Comparison of ENCODE assay signal across 6 cellular contexts in genomic region chr9:136438548-136438908, GRCh38. TPM values are rescaled to one million over a fixed set of nuclear protein-coding genes. Genes with fewer than 3 reads are reported as not detected.
DNase-seq lines count a peak whose midpoint lies in the region; ATAC-seq and TF ChIP-seq lines count a peak whose summit lies in the region.

No MANE protein-coding gene starts in this region.

- H3K27ac ChIP-seq in foreskin keratinocyte (peak overlapping the region; percentile 76), suprapubic skin (no peak overlapping the region)

- H3K4me3 ChIP-seq in MG63 (peak overlapping the region; percentile 71), suprapubic skin (peak overlapping the region; percentile 95)

- H3K9me3 ChIP-seq in MG63 (no peaks in the 10 kb centered on the region), suprapubic skin (no peaks in the 10 kb centered on the region)

- H3K36me3 ChIP-seq in MG63 (peaks cover 37% of the 10 kb centered on the region), suprapubic skin (peaks cover 35% of the 10 kb centered on the region)

- TF ChIP-seq EP300 in suprapubic skin (IDR thresholded peaks at IDR 0.05): no peak

- no peak for DNase-seq in MG63
- peak in 1 of 2 donors; percentile 11 for DNase-seq in foreskin keratinocyte
- DNase-seq in suprapubic skin (ENCODE audit: low spot score in 2 of 2): no peak
- DNase-seq in amniotic stem cell (lab: John Stamatoyannopoulos, UW): no peak
- no peak for DNase-seq in activated CD4-positive, alpha-beta T cell treated with anti-CD3 and anti-CD28 coated beads for 4 hours

- no peak for TF ChIP-seq CTCF in foreskin keratinocyte (conservative IDR thresholded peaks at IDR 0.05)
- no peak for TF ChIP-seq CTCF in suprapubic skin (IDR thresholded peaks at IDR 0.05)

- TF ChIP-seq POLR2A in suprapubic skin (IDR thresholded peaks at IDR 0.05): no peak

- no peaks in the 10 kb centered on the region for H3K27me3 ChIP-seq in MG63
- H3K27me3 ChIP-seq in foreskin keratinocyte: no peaks in the 10 kb centered on the region
- H3K27me3 ChIP-seq in suprapubic skin: no peaks in the 10 kb centered on the region

- peak; percentile 16 for ATAC-seq in GM18867 (IDR thresholded peaks at IDR 0.05; ENCODE audit: unreplicated experiment)
- peak; percentile 31 for ATAC-seq in foreskin keratinocyte

- H3K4me1 ChIP-seq in foreskin keratinocyte (peaks cover 8% of the 10 kb centered on the region), suprapubic skin (peaks cover 35% of the 10 kb centered on the region)

- WGBS in suprapubic skin: under 1% methylated on average over 12 of the region's 36 CpGs

RNA-seq across cellular contexts. Expression of gene INPP5E, which starts 1.1 kb away (rescaled TPM):
- 2.9 and 10.4 TPM in 2 replicates for total RNA-seq in MG63 (2014; rRNA removed; shearing (Covaris generic); ENCODE audit: low replicate concordance)
- total RNA-seq in foreskin keratinocyte: 11.5 and 12.6 TPM in 2 replicates
- 10.1 and 10.3 TPM in 2 replicates for polyA plus RNA-seq in foreskin keratinocyte
- total RNA-seq in suprapubic skin: 10 to 100 TPM in 3 of 4 donors, 1 to 10 TPM in 1; 9.8 to 20.3 (median 12.9) TPM

RNA-seq across cellular contexts. Expression of gene PMPCA, which starts 28.1 kb away (rescaled TPM):
- total RNA-seq in MG63 (2014; rRNA removed; shearing (Covaris generic); ENCODE audit: low replicate concordance): 56.3 and 83.7 TPM in 2 replicates
- total RNA-seq in foreskin keratinocyte: 52.0 and 56.7 TPM in 2 replicates
- 58.2 and 60.8 TPM in 2 replicates for polyA plus RNA-seq in foreskin keratinocyte
- total RNA-seq in suprapubic skin: 10 to 100 TPM; 44.1 to 65.8 (median 63.5) TPM

RNA-seq across cellular contexts. Expression of gene ENTR1, which starts 28.1 kb away (rescaled TPM):
- total RNA-seq in MG63 (2014; rRNA removed; shearing (Covaris generic); ENCODE audit: low replicate concordance): 65.6 and 95.9 TPM in 2 replicates
- total RNA-seq in foreskin keratinocyte: 45.3 and 57.1 TPM in 2 replicates
- polyA plus RNA-seq in foreskin keratinocyte: 42.3 and 54.1 TPM in 2 replicates
- total RNA-seq in suprapubic skin: 10 to 100 TPM; 37.4 to 93.0 (median 49.7) TPM

RNA-seq across cellular contexts. Expression of gene SNAPC4, which starts 38.6 kb away (rescaled TPM):
- 9.1 and 14.1 TPM in 2 replicates for total RNA-seq in MG63 (2014; rRNA removed; shearing (Covaris generic); ENCODE audit: low replicate concordance)
- total RNA-seq in foreskin keratinocyte (8.5 and 9.6 TPM in 2 replicates), suprapubic skin (10 to 100 TPM in 2 of 4 donors, 1 to 10 TPM in 2; 6.1 to 11.1 (median 9.8) TPM)
- polyA plus RNA-seq in foreskin keratinocyte: 5.8 and 6.5 TPM in 2 replicates

RNA-seq across cellular contexts. Expression of gene SEC16A, which starts 44.3 kb away (rescaled TPM):
- 4.3 and 7.5 TPM in 2 replicates for total RNA-seq in MG63 (2014; rRNA removed; shearing (Covaris generic); ENCODE audit: low replicate concordance)
- total RNA-seq in foreskin keratinocyte: 61.8 and 68.9 TPM in 2 replicates
- 45.8 and 47.7 TPM in 2 replicates for polyA plus RNA-seq in foreskin keratinocyte
- total RNA-seq in suprapubic skin: 10 to 100 TPM; 58.0 to 89.3 (median 75.0) TPM
